In genomic region chr1:183620311-183620710, GRCh38 we compare ENCODE assay signal across 18 cellular contexts. TPM values are rescaled to one million over a fixed set of nuclear protein-coding genes. Genes with fewer than 3 reads are reported as not detected.
"Had no signal": no experiment of that assay in that cellular context is flagged by ENCODE, and none has a peak within 500 bp of the region (broad histone marks: within the 10 kb centered on the region; RNA-seq: fewer than 3 reads in every experiment).

No MANE protein-coding gene starts in this region.

- H3K27me3 ChIP-seq: adrenal gland, esophagus squamous epithelium, sigmoid colon, spleen had no signal

- H3K4me1 ChIP-seq: parathyroid adenoma had no signal

- H3K9ac ChIP-seq: parathyroid adenoma had no signal

- H3K27ac Mint-ChIP-seq: activated naive CD4-positive, alpha-beta T cell treated with anti-CD3 and anti-CD28 coated beads for 36 hours; activated T-helper 17 cell treated with anti-CD3 and anti-CD28 coated beads, Interleukin-2, amount 50 U/mL, for 72 hours had no signal

- H3K36me3 ChIP-seq: thoracic aorta had no signal

- H3K27ac ChIP-seq: adrenal gland, esophagus squamous epithelium, parathyroid adenoma, sigmoid colon, spleen had no signal

- H3K9me3 Mint-ChIP-seq: activated naive CD4-positive, alpha-beta T cell treated with anti-CD3 and anti-CD28 coated beads for 36 hours; activated T-helper 17 cell treated with anti-CD3 and anti-CD28 coated beads, Interleukin-2, amount 50 U/mL, for 72 hours had no signal

- H3K9me3 ChIP-seq: adrenal gland, esophagus squamous epithelium, sigmoid colon, spleen, thoracic aorta had no signal

- H3K4me3 Mint-ChIP-seq: activated naive CD4-positive, alpha-beta T cell treated with anti-CD3 and anti-CD28 coated beads for 36 hours; activated T-helper 17 cell treated with anti-CD3 and anti-CD28 coated beads, Interleukin-2, amount 50 U/mL, for 72 hours had no signal

- ATAC-seq: activated T-helper 17 cell treated with anti-CD3 and anti-CD28 coated beads, Interleukin-2, amount 50 U/mL, for 72 hours had no signal

- H3K4me3 ChIP-seq: adrenal gland, coronary artery, esophagus squamous epithelium, sigmoid colon, spleen, thoracic aorta had no signal

- H3K27me3 Mint-ChIP-seq: activated T-helper 17 cell treated with anti-CD3 and anti-CD28 coated beads, Interleukin-2, amount 50 U/mL, for 72 hours had no signal

- H3K79me2 ChIP-seq: parathyroid adenoma had no signal

- H2AFZ ChIP-seq: parathyroid adenoma had no signal

- DNase-seq: activated CD4-positive, CD25-positive, alpha-beta regulatory T cell treated with anti-CD3 and anti-CD28 coated beads, Interleukin-2, amount 50 U/mL, for 72 hours; activated naive CD4-positive, alpha-beta T cell treated with anti-CD3 and anti-CD28 coated beads for 36 hours; adrenal gland; esophagus squamous epithelium; hypothalamus; sigmoid colon; spleen; T-helper 9 cell had no signal

RNA-seq across cellular contexts. Expression of gene NCF2, which starts 30.1 kb away (rescaled TPM):
- total RNA-seq: fibroblast of villous mesenchyme, myocyte had no signal

RNA-seq across cellular contexts. Expression of gene APOBEC4, which starts 32.8 kb away (rescaled TPM):
- total RNA-seq: activated CD8-positive, alpha-beta memory T cell treated with anti-CD3 and anti-CD28 coated beads for 36 hours; activated naive CD4-positive, alpha-beta T cell treated with anti-CD3 and anti-CD28 coated beads for 36 hours; activated T-helper 17 cell treated with anti-CD3 and anti-CD28 coated beads, Interleukin-2, amount 50 U/mL, for 72 hours; adrenal gland; cardiac septum; esophagus squamous epithelium; fibroblast of villous mesenchyme; lower leg skin; myocyte; sigmoid colon; spleen; thoracic aorta; urinary bladder had no signal
- polyA plus RNA-seq: adrenal gland, spleen, urinary bladder had no signal
